Comparison of ENCODE assay signal across 1 cellular context in genomic region chr16:10688726-10689125, GRCh38.
TF ChIP-seq lines count a peak whose summit lies in the region.

No MANE protein-coding gene starts in this region.

TF ChIP-seq in GM12878, 131 proteins besides CTCF, POLR2A, EP300 and RAD21 (continued from another document):
- TF ChIP-seq SMAD5 (IDR thresholded peaks at IDR 0.05; ENCODE audit: low read depth) (no peak), CEBPZ (IDR thresholded peaks at IDR 0.05; ENCODE audit: low read depth, low read length) (no peak), TAF1 (IDR thresholded peaks at IDR 0.05; ENCODE audit: borderline replicate concordance, low read depth, low read length) (no peak), BCLAF1 (IDR thresholded peaks at IDR 0.05) (no peak), USF2 (IDR thresholded peaks at IDR 0.05; ENCODE audit: borderline replicate concordance, low read depth, low read length) (no peak), ZNF24 (IDR thresholded peaks at IDR 0.05) (no peak), E2F8 (IDR thresholded peaks at IDR 0.05; ENCODE audit: low read depth, partially characterized antibody) (no peak)
